ENCODE assay signal across 8 cellular contexts in the genomic region with DNA sequence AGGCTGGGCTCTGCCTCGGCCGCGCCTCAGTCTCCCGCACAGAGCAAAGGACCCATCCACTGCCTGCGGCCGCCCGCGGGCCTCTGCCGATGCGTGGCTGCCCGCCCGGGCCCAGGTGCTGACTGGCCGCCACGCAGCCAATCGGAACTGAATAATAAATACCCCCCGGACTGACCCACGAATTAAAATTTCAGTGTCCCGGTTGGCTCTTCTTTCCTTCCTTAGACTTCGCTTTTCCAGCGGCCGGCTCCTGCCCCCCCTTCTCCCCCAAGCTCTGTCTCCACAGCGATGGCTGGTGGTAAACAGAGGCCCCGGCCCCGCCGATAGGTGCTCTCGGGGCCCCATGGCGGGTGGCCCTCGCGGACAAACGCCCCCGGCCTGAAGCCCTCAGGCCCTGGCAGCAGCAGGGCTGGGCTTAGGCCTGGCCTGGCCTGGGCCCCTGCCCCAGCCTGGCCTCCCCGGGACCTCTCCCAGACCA. TPM values are rescaled to one million over a fixed set of nuclear protein-coding genes. Genes with fewer than 3 reads are reported as not detected.
DNase-seq lines count a peak whose midpoint lies in the region; ATAC-seq, FAIRE-seq and TF ChIP-seq lines count a peak whose summit lies in the region.

No MANE protein-coding gene starts in this region.

- H3K9me1 ChIP-seq in endothelial cell of umbilical vein (replicated peaks; ENCODE audit: control insufficient read depth, extremely low read depth, insufficient read depth, low read length), result no peaks in the 10 kb centered on the region

- ATAC-seq in Panc1 (no peak), GM19463 (IDR thresholded peaks at IDR 0.05; ENCODE audit: unreplicated experiment) (no peak), HG03354 (IDR thresholded peaks at IDR 0.05; ENCODE audit: poor library complexity, severe bottlenecking, unreplicated experiment) (no peak), GM18498 (IDR thresholded peaks at IDR 0.05; ENCODE audit: unreplicated experiment) (no peak)

- H3K4me1 ChIP-seq in Panc1 (ENCODE audit: control insufficient read depth, insufficient read depth, low read length) (peaks cover 34% of the 10 kb centered on the region), endothelial cell of umbilical vein (ENCODE audit: control insufficient read depth, extremely low read depth, insufficient read depth, low read length) (peaks cover 13% of the 10 kb centered on the region), neuron (ENCODE audit: insufficient read depth, low read length) (peaks cover 19% of the 10 kb centered on the region)

- in situ Hi-C loops in Panc1 (cut with HindIII; ENCODE audit: low pct_unique_long_range_greater_than_20kb, low sequenced_read_pairs), result no loop called here

- H3K4me2 ChIP-seq in endothelial cell of umbilical vein (ENCODE audit: insufficient read depth, low read length), result peak overlapping the region; percentile 82

- no peak for FAIRE-seq in endothelial cell of umbilical vein (lab: Jason Lieb, UNC)

- no peaks in the 10 kb centered on the region; the same call in 1 of the 2 replicates for H3K36me3 ChIP-seq in Panc1 (ENCODE audit: control insufficient read depth, insufficient read depth, low read length)
- peaks cover 0 to 5% of the 10 kb centered on the region in 2 experiments for H3K36me3 ChIP-seq in endothelial cell of umbilical vein (ENCODE audit: control insufficient read depth in 2 of 2, extremely low read depth in 1 of 2, insufficient read depth in 2 of 2, low read length in 2 of 2)
- no peaks in the 10 kb centered on the region for H3K36me3 ChIP-seq in neuron (ENCODE audit: insufficient read depth, low read length)

- no peak overlapping the region for H2AFZ ChIP-seq in endothelial cell of umbilical vein (ENCODE audit: low read depth, low read length)
- H2AFZ ChIP-seq in neuron (ENCODE audit: low read depth, low read length), result no peak overlapping the region

- peaks cover 63% of the 10 kb centered on the region for H3K79me2 ChIP-seq in endothelial cell of umbilical vein (ENCODE audit: control insufficient read depth, insufficient read depth, low read length)

- DNase-seq in EH (ENCODE audit: low read depth) (peak; percentile 49), Panc1 (ENCODE audit: low read depth, low spot score) (no peak), endothelial cell of umbilical vein (ENCODE audit: low read depth, low spot score) (peak; percentile 29), NCI-H1048 (lab: John Stamatoyannopoulos, UW) (no peak)

- peak overlapping the region; percentile 77 for H3K27ac ChIP-seq in Panc1 (ENCODE audit: low read length)
- peak overlapping the region; percentile 74 for H3K27ac ChIP-seq in endothelial cell of umbilical vein (ENCODE audit: insufficient read depth, low read depth, low read length)

- POLR2A ChIA-PET in Panc1 (lab: Charles Lee) (no interaction called here), endothelial cell of umbilical vein (lab: Charles Lee) (no interaction called here)

- H3K27me3 ChIP-seq in Panc1 (ENCODE audit: control insufficient read depth, insufficient read depth, low read length) (no peaks in the 10 kb centered on the region), endothelial cell of umbilical vein (ENCODE audit: control insufficient read depth in 2 of 2, insufficient read depth in 2 of 2, low read length in 2 of 2) (no peaks in the 10 kb centered on the region), neuron (ENCODE audit: insufficient read depth, low read length) (peaks cover 16% of the 10 kb centered on the region)

- intact Hi-C loops in Panc1 (cut with micrococcal nuclease; ENCODE audit: unreplicated experiment) (no loop called here), endothelial cell of umbilical vein (cut with micrococcal nuclease) (loop anchor here (5.0 kb wide), 1 partner anchor 57 kb away; the partner anchor contains the start of gene PIAS4)

- peak overlapping the region; percentile 81 for H3K9ac ChIP-seq in endothelial cell of umbilical vein (replicated peaks; ENCODE audit: extremely low read depth, insufficient read depth, low read length)

- CTCF ChIA-PET in Panc1 (lab: Charles Lee) (no interaction called here), endothelial cell of umbilical vein (lab: Charles Lee) (interaction anchor here (1.7 kb wide), 1 partner anchor 76 kb away, joined by 8 read pairs; no protein-coding TSS in a partner anchor)

- H3K4me3 ChIP-seq in Panc1 (ENCODE audit: low read depth in 2 of 2, low read length in 2 of 2) (peak overlapping the region; percentile 61 to 67), endothelial cell of umbilical vein (replicated peaks in 1 of 3; ENCODE audit: insufficient read depth in 1 of 3, low read depth in 1 of 3, low read length in 3 of 3) (peak overlapping the region; percentile 66 to 81 (median 77)), neuron (ENCODE audit: low read length) (peak overlapping the region; percentile 68)

- dilution Hi-C loops in endothelial cell of umbilical vein (cut with MboI; ENCODE audit: extremely low pct_ligation_motif_present, low sequenced_read_pairs), result no loop called here

- no peak for TF ChIP-seq POLR2A in endothelial cell of umbilical vein (IDR thresholded peaks at IDR 0.05; ENCODE audit: low read depth, low read length)

- no peaks in the 10 kb centered on the region for H4K20me1 ChIP-seq in endothelial cell of umbilical vein (replicated peaks; ENCODE audit: control insufficient read depth, extremely low read depth, insufficient read depth, low read length)

- H3K9me3 ChIP-seq in Panc1 (ENCODE audit: control insufficient read depth, insufficient read depth, low read depth, low read length) (no peaks in the 10 kb centered on the region), endothelial cell of umbilical vein (replicated peaks; ENCODE audit: control insufficient read depth, insufficient read depth, low read length) (no peaks in the 10 kb centered on the region), neuron (ENCODE audit: low read length) (no peaks in the 10 kb centered on the region)

- no TSS peak for BruUV-seq in Panc1 (replicated peaks; lab: Mats Ljungman, UMichigan)
- no TSS peak for BruUV-seq in endothelial cell of umbilical vein (replicated peaks; lab: Mats Ljungman, UMichigan)

- no peak for TF ChIP-seq CTCF in Panc1 (IDR thresholded peaks at IDR 0.05)
- TF ChIP-seq CTCF in endothelial cell of umbilical vein (IDR thresholded peaks at IDR 0.05; ENCODE audit: extremely low read depth in 1 of 2, insufficient read depth in 1 of 2, low read depth in 1 of 2, low read length in 2 of 2), result no peak

TF ChIP-seq in endothelial cell of umbilical vein, 7 proteins besides CTCF, POLR2A, EP300 and RAD21:
- TF ChIP-seq POLR2AphosphoS5 (IDR thresholded peaks at IDR 0.05; ENCODE audit: insufficient read depth, low read depth, low read length) (no peak), EZH2 (IDR thresholded peaks at IDR 0.05; ENCODE audit: borderline replicate concordance, low read depth, low read length, severe bottlenecking) (no peak), MAX (IDR thresholded peaks at IDR 0.05; ENCODE audit: insufficient read depth, insufficient read length) (no peak), GATA2 (IDR thresholded peaks at IDR 0.05; ENCODE audit: insufficient read depth, insufficient read length, low read depth, low read length) (no peak), FOS (IDR thresholded peaks at IDR 0.05; ENCODE audit: borderline replicate concordance, insufficient read depth, low read length) (no peak), JUN (IDR thresholded peaks at IDR 0.05; ENCODE audit: borderline replicate concordance, insufficient read depth, insufficient read length, low read depth) (no peak), MYC (IDR thresholded peaks at IDR 0.05; ENCODE audit: low read depth, low read length) (no peak)

RNA-seq across cellular contexts. Expression of gene ZBTB7A, which starts 2.6 kb away (rescaled TPM):
- total RNA-seq in Panc1 (2021; ENCODE audit: unreplicated experiment) (48.0 TPM), endothelial cell of umbilical vein (28.0 and 29.0 TPM in 2 replicates)
- polyA plus RNA-seq in Panc1 (2012; ENCODE audit: insufficient read length), result 42.8 TPM
- 8.2 and 10.8 TPM in 2 replicates for polyA plus RNA-seq in endothelial cell of umbilical vein
- polyA plus RNA-seq in endothelial cell of umbilical vein (2011; cell fraction: cytosol; rRNA removed), result 4.3 and 5.6 TPM in 2 replicates
- polyA plus RNA-seq in endothelial cell of umbilical vein (2011; cell fraction: nucleus; rRNA removed), result 9.1 and 9.6 TPM in 2 replicates
- polyA plus RNA-seq in endothelial cell of umbilical vein (2012), result 7.5 and 10.9 TPM in 2 replicates
- polyA minus RNA-seq in endothelial cell of umbilical vein, result 8.1 and 8.8 TPM in 2 replicates
- polyA minus RNA-seq in endothelial cell of umbilical vein (2011; cell fraction: cytosol; rRNA and poly(A)+ RNA removed), result 21.4 TPM
- 4.8 and 13.9 TPM in 2 replicates for polyA minus RNA-seq in endothelial cell of umbilical vein (2011; cell fraction: nucleus; rRNA and poly(A)+ RNA removed)

RNA-seq across cellular contexts. Expression of gene PIAS4, which starts 56.6 kb away (rescaled TPM):
- total RNA-seq in Panc1 (2021; ENCODE audit: unreplicated experiment), result 36.7 TPM
- polyA plus RNA-seq in Panc1 (2012; ENCODE audit: insufficient read length), result 31.6 TPM
- total RNA-seq in endothelial cell of umbilical vein, result 46.2 and 47.2 TPM in 2 replicates
- 23.6 and 26.2 TPM in 2 replicates for polyA plus RNA-seq in endothelial cell of umbilical vein
- 15.6 and 16.7 TPM in 2 replicates for polyA plus RNA-seq in endothelial cell of umbilical vein (2011; cell fraction: cytosol; rRNA removed)
- 21.2 and 24.9 TPM in 2 replicates for polyA plus RNA-seq in endothelial cell of umbilical vein (2011; cell fraction: nucleus; rRNA removed)
- 30.3 and 39.4 TPM in 2 replicates for polyA plus RNA-seq in endothelial cell of umbilical vein (2012)
- polyA minus RNA-seq in endothelial cell of umbilical vein, result 18.0 and 24.4 TPM in 2 replicates
- polyA minus RNA-seq in endothelial cell of umbilical vein (2011; cell fraction: cytosol; rRNA and poly(A)+ RNA removed), result 6.8 TPM
- 22.9 and 35.4 TPM in 2 replicates for polyA minus RNA-seq in endothelial cell of umbilical vein (2011; cell fraction: nucleus; rRNA and poly(A)+ RNA removed)

RNA-seq across cellular contexts. Expression of gene MAP2K2, which starts 59.8 kb away (rescaled TPM):
- total RNA-seq in Panc1 (2021; ENCODE audit: unreplicated experiment), result 151 TPM
- polyA plus RNA-seq in Panc1 (2012; ENCODE audit: insufficient read length), result 197 TPM
- total RNA-seq in endothelial cell of umbilical vein, result 171 TPM in 2 replicates
- polyA plus RNA-seq in endothelial cell of umbilical vein, result 126 and 161 TPM in 2 replicates
- 103 and 158 TPM in 2 replicates for polyA plus RNA-seq in endothelial cell of umbilical vein (2011; cell fraction: cytosol; rRNA removed)
- polyA plus RNA-seq in endothelial cell of umbilical vein (2011; cell fraction: nucleus; rRNA removed), result 89.6 and 103 TPM in 2 replicates
- polyA plus RNA-seq in endothelial cell of umbilical vein (2012), result 131 and 186 TPM in 2 replicates
- polyA minus RNA-seq in endothelial cell of umbilical vein, result 58.9 and 75.0 TPM in 2 replicates
- polyA minus RNA-seq in endothelial cell of umbilical vein (2011; cell fraction: cytosol; rRNA and poly(A)+ RNA removed), result 111 TPM
- polyA minus RNA-seq in endothelial cell of umbilical vein (2011; cell fraction: nucleus; rRNA and poly(A)+ RNA removed), result 29.1 and 43.7 TPM in 2 replicates

Comparison
In these comparisons a context has a peak if more than half of its experiments do, and no peak if none do; other contexts are left out.
1. DNase-seq: peak in EH (single experiment) and endothelial cell of umbilical vein (single experiment); none in Panc1 (single experiment) and NCI-H1048 (single experiment).
2. Peak in every context shown above with its lines, with median percentiles within 50 percentile points of each other: H3K4me3 ChIP-seq.